1 cellular context compared by ENCODE assay signal in genomic region chr7:130841416-130841815, GRCh38.
TF ChIP-seq lines count a peak whose summit lies in the region.

No MANE protein-coding gene starts in this region.

TF ChIP-seq in GM12878, 131 proteins besides CTCF, POLR2A, EP300 and RAD21 (continued from another document):
- TF ChIP-seq TBL1XR1 (IDR thresholded peaks at IDR 0.05; ENCODE audit: low read depth, low read length) (no peak), JUNB (IDR thresholded peaks at IDR 0.05) (no peak), EED (IDR thresholded peaks at IDR 0.05; ENCODE audit: low read depth) (no peak), SMARCA5 (IDR thresholded peaks at IDR 0.05) (no peak), PAX5 (IDR thresholded peaks at IDR 0.05; ENCODE audit: borderline replicate concordance, low read depth, low read length) (no peak), BHLHE40 (IDR thresholded peaks at IDR 0.05; ENCODE audit: borderline replicate concordance in 1 of 2, low read depth in 2 of 2, low read length in 1 of 2) (no peak)
